1 cellular context compared by ENCODE assay signal in genomic region chr4:39274503-39274902, GRCh38.
A peak's percentile ranks its signal among the peaks of the same experiment; 100 is the strongest.
TF ChIP-seq lines count a peak whose summit lies in the region.

No MANE protein-coding gene starts in this region.

TF ChIP-seq in HepG2, 621 proteins besides CTCF, POLR2A, EP300 and RAD21 (continued from another document and continues in another):
- no peak for TF ChIP-seq PRDM15 (CRISPR knock-in tag; IDR thresholded peaks at IDR 0.05)
- TF ChIP-seq KLF6 (CRISPR knock-in tag; IDR thresholded peaks at IDR 0.05) = no peak
- no peak for TF ChIP-seq ZNF530 (CRISPR knock-in tag; IDR thresholded peaks at IDR 0.05; ENCODE audit: low read depth)
- TF ChIP-seq TCF12 (IDR thresholded peaks at IDR 0.05) = no peak
- TF ChIP-seq TCF12 (CRISPR knock-in tag; IDR thresholded peaks at IDR 0.05) = no peak
- no peak for TF ChIP-seq ZNF776 (CRISPR knock-in tag; IDR thresholded peaks at IDR 0.05)
- TF ChIP-seq U2AF1 (optimal IDR thresholded peaks at IDR 0.05; ENCODE audit: low read depth, low read length) = no peak
- no peak for TF ChIP-seq TCF7L2 (IDR thresholded peaks at IDR 0.05; ENCODE audit: low read depth, low read length)
- TF ChIP-seq MAF1 (CRISPR knock-in tag; IDR thresholded peaks at IDR 0.05; ENCODE audit: borderline replicate concordance) = no peak
- TF ChIP-seq ZMYM4 (CRISPR knock-in tag; IDR thresholded peaks at IDR 0.05) = peak; percentile 80
- TF ChIP-seq AGO2 (optimal IDR thresholded peaks at IDR 0.05; ENCODE audit: low read depth, low read length) = no peak
- TF ChIP-seq ZNF782 (CRISPR knock-in tag; IDR thresholded peaks at IDR 0.05; ENCODE audit: borderline replicate concordance) = no peak
- TF ChIP-seq HOXA9 (CRISPR knock-in tag; IDR thresholded peaks at IDR 0.05; ENCODE audit: borderline replicate concordance) = no peak
- TF ChIP-seq MAX (IDR thresholded peaks at IDR 0.05) = no peak
- TF ChIP-seq JUN (CRISPR knock-in tag; IDR thresholded peaks at IDR 0.05) = peak; percentile 62; the same call in 1 of the 2 replicates
- TF ChIP-seq MXD4 (CRISPR knock-in tag; IDR thresholded peaks at IDR 0.05) = no peak
- TF ChIP-seq DMTF1 (CRISPR knock-in tag; IDR thresholded peaks at IDR 0.05) = no peak
- no peak for TF ChIP-seq ZSCAN25 (CRISPR knock-in tag; IDR thresholded peaks at IDR 0.05)
- no peak for TF ChIP-seq ZNF3 (CRISPR knock-in tag; IDR thresholded peaks at IDR 0.05)
- no peak for TF ChIP-seq KMT2A (CRISPR knock-in tag; IDR thresholded peaks at IDR 0.05)
- no peak for TF ChIP-seq HNRNPH1 (optimal IDR thresholded peaks at IDR 0.05; ENCODE audit: low read depth, low read length)
- TF ChIP-seq ZNF720 (CRISPR knock-in tag; IDR thresholded peaks at IDR 0.05) = no peak
- no peak for TF ChIP-seq TEAD2 (CRISPR knock-in tag; IDR thresholded peaks at IDR 0.05)
- peak; percentile 37; the same call in 1 of the 2 replicates for TF ChIP-seq ZFX (CRISPR knock-in tag; IDR thresholded peaks at IDR 0.05; ENCODE audit: low read depth)
- no peak for TF ChIP-seq PATZ1 (CRISPR knock-in tag; IDR thresholded peaks at IDR 0.05)
- no peak for TF ChIP-seq ZNF343 (CRISPR knock-in tag; IDR thresholded peaks at IDR 0.05)
- TF ChIP-seq RBM22 (optimal IDR thresholded peaks at IDR 0.05; ENCODE audit: low read length) = no peak
- TF ChIP-seq ATF5 (CRISPR knock-in tag; IDR thresholded peaks at IDR 0.05; ENCODE audit: low read depth) = no peak
- TF ChIP-seq SOX6 (IDR thresholded peaks at IDR 0.05) = no peak
- TF ChIP-seq SOX6 (CRISPR knock-in tag; IDR thresholded peaks at IDR 0.05) = peak; percentile 70
- no peak for TF ChIP-seq NKX3-1 (CRISPR knock-in tag; IDR thresholded peaks at IDR 0.05)
- no peak for TF ChIP-seq ZBTB7B (CRISPR knock-in tag; IDR thresholded peaks at IDR 0.05)
- TF ChIP-seq ZNF792 (CRISPR knock-in tag; IDR thresholded peaks at IDR 0.05) = no peak
- TF ChIP-seq TFDP2 (CRISPR knock-in tag; IDR thresholded peaks at IDR 0.05) = peak; percentile 23; the same call in 1 of the 2 replicates
- no peak for TF ChIP-seq POGK (CRISPR knock-in tag; conservative IDR thresholded peaks at IDR 0.05)
- no peak for TF ChIP-seq POLR2AphosphoS5 (IDR thresholded peaks at IDR 0.05; ENCODE audit: low read depth, low read length)
- 0 out of 2 replicates have a peak, but pooled peaks have one; percentile 19 for TF ChIP-seq ZNF280D (CRISPR knock-in tag; IDR thresholded peaks at IDR 0.05)
- no peak for TF ChIP-seq ZBTB39 (CRISPR knock-in tag; IDR thresholded peaks at IDR 0.05)
- TF ChIP-seq ZXDC (CRISPR knock-in tag; IDR thresholded peaks at IDR 0.05) = no peak
- TF ChIP-seq ZNF619 (CRISPR knock-in tag; IDR thresholded peaks at IDR 0.05) = no peak
- TF ChIP-seq SMAD3 (CRISPR knock-in tag; IDR thresholded peaks at IDR 0.05) = no peak
- TF ChIP-seq NR2F6 (IDR thresholded peaks at IDR 0.05) = peak; percentile 61
- TF ChIP-seq NR2F6 (CRISPR knock-in tag; IDR thresholded peaks at IDR 0.05) = peak; percentile 77
- no peak for TF ChIP-seq SP2 (CRISPR knock-in tag; IDR thresholded peaks at IDR 0.05)
- TF ChIP-seq MED13 (CRISPR knock-in tag; IDR thresholded peaks at IDR 0.05) = no peak
- TF ChIP-seq SCMH1 (CRISPR knock-in tag; IDR thresholded peaks at IDR 0.05; ENCODE audit: borderline replicate concordance) = no peak
- TF ChIP-seq ZNF230 (CRISPR knock-in tag; IDR thresholded peaks at IDR 0.05) = no peak
- TF ChIP-seq HNF4A (CRISPR knock-in tag; IDR thresholded peaks at IDR 0.05) = peak; percentile 89
